ENCODE assay signal across 9 cellular contexts in the genomic region with DNA sequence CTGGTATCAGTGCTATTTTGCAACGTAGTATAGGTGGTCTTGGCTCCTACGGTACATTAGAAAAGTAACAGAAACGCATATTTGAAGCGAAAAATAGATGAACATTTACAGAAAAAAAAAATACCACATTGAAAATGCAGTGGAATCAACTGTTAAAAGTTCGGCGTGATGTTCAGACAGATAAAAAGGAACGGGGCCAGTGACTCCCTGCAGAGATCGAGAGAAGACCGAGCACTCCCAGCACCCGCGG. TPM values are rescaled to one million over a fixed set of nuclear protein-coding genes. Genes with fewer than 3 reads are reported as not detected.
DNase-seq lines count a peak whose midpoint lies in the region; ATAC-seq and TF ChIP-seq lines count a peak whose summit lies in the region.
"Had no signal": no experiment of that assay in that cellular context is flagged by ENCODE, and none has a peak within 500 bp of the region (broad histone marks: within the 10 kb centered on the region; RNA-seq: fewer than 3 reads in every experiment).

No MANE protein-coding gene starts in this region.

- no peak for ATAC-seq in activated CD4-positive, alpha-beta T cell treated with anti-CD3 and anti-CD28 coated beads for 36 hours
- ATAC-seq in left lung: no peak

- DNase-seq in activated CD4-positive, alpha-beta T cell treated with anti-CD3 and anti-CD28 coated beads for 36 hours: no peak
- DNase-seq in activated CD4-positive, alpha-beta T cell treated with anti-CD3 and anti-CD28 coated beads for 1 hour: no peak
- DNase-seq in left lung (no peak), HuH-7 (ENCODE audit: low spot score) (no peak), anterior cingulate cortex (lab: John Stamatoyannopoulos, UW) (no peak)
- DNase-seq in activated effector memory CD4-positive, alpha-beta T cell treated with anti-CD3 and anti-CD28 coated beads, Interleukin-2, amount 50 U/mL, for 16 hours: no peak

- peak overlapping the region; percentile 87 to 95 for H3K4me3 ChIP-seq in left lung

- H3K27ac ChIP-seq in angular gyrus (ENCODE audit: low read depth, low read length) (peak overlapping the region; percentile 85), left lung (peak overlapping the region; percentile 90 to 97), temporal lobe (ENCODE audit: low read depth, low read length) (peak overlapping the region; percentile 75)

- peak overlapping the region; percentile 93 for H3K27ac Mint-ChIP-seq in activated CD4-positive, alpha-beta T cell treated with anti-CD3 and anti-CD28 coated beads for 36 hours

- no peaks in the 10 kb centered on the region for H3K9me3 ChIP-seq in left lung

- peaks cover 0 to 12% of the 10 kb centered on the region in 2 donors for H3K36me3 ChIP-seq in left lung

- peaks cover 19% of the 10 kb centered on the region for H3K4me1 Mint-ChIP-seq in activated CD4-positive, alpha-beta T cell treated with anti-CD3 and anti-CD28 coated beads for 36 hours

- POLR2A ChIA-PET in activated CD4-positive, alpha-beta T cell treated with anti-CD3 and anti-CD28 coated beads for 36 hours (lab: Charles Lee): interaction anchor here (1.6 kb wide), 1 partner anchor 30 kb away, joined by 6 read pairs; no protein-coding TSS in a partner anchor

- H3K4me1 ChIP-seq in left lung: peaks cover 12 to 30% of the 10 kb centered on the region in 2 donors

- H3K27me3 Mint-ChIP-seq in activated CD4-positive, alpha-beta T cell treated with anti-CD3 and anti-CD28 coated beads for 36 hours: no peaks in the 10 kb centered on the region

- intact Hi-C loops in activated CD4-positive, alpha-beta T cell treated with anti-CD3 and anti-CD28 coated beads for 36 hours (cut with DNase I, micrococcal nuclease): loop anchor here (1.0 to 10.0 kb wide), 14 partner anchors 24 to 642 kb away; a partner anchor contains a TSS
- intact Hi-C loops in left lung (cut with DNase I): no loop called here

- H3K27me3 ChIP-seq in left lung: no peaks in the 10 kb centered on the region

- H3K36me3 Mint-ChIP-seq in activated CD4-positive, alpha-beta T cell treated with anti-CD3 and anti-CD28 coated beads for 36 hours (ENCODE audit: low read depth): peaks cover 5% of the 10 kb centered on the region

- TF ChIP-seq CTCF in left lung (IDR thresholded peaks at IDR 0.05): no peak

- CTCF ChIA-PET in activated CD4-positive, alpha-beta T cell treated with anti-CD3 and anti-CD28 coated beads for 36 hours (lab: Charles Lee): interaction anchor here (0.9 to 1.9 kb wide), 5 partner anchors 23 to 434 kb away, joined by 3 to 9 read pairs (median 3); no protein-coding TSS in a partner anchor

- H3K9me3 Mint-ChIP-seq in activated CD4-positive, alpha-beta T cell treated with anti-CD3 and anti-CD28 coated beads for 36 hours (ENCODE audit: low read depth): no peaks in the 10 kb centered on the region

- H3K4me3 Mint-ChIP-seq in activated CD4-positive, alpha-beta T cell treated with anti-CD3 and anti-CD28 coated beads for 36 hours: peak overlapping the region; percentile 83

RNA-seq across cellular contexts. Expression of a gene that starts 0.4 kb away (rescaled TPM):
- total RNA-seq in activated CD4-positive, alpha-beta T cell treated with anti-CD3 and anti-CD28 coated beads for 36 hours: 1 to 10 TPM; 4.7 to 5.0 TPM
- total RNA-seq in left lung: 1 to 10 TPM; 8.1 to 9.5 TPM
- 18.4 TPM for total RNA-seq in temporal lobe

RNA-seq across cellular contexts. Expression of a gene that starts 16.7 kb away (rescaled TPM):
- 1 to 10 TPM in 1 of 2 experiments, under 1 TPM in 1; 0.49 to 1.3 TPM for total RNA-seq in activated CD4-positive, alpha-beta T cell treated with anti-CD3 and anti-CD28 coated beads for 36 hours
- total RNA-seq in left lung (100 to 1,000 TPM; 171 to 283 TPM), temporal lobe (not detected)
- total RNA-seq: subcutaneous adipose tissue had no signal

RNA-seq across cellular contexts. Expression of a gene that starts 45.5 kb away (rescaled TPM):
- total RNA-seq in activated CD4-positive, alpha-beta T cell treated with anti-CD3 and anti-CD28 coated beads for 36 hours: not detected
- total RNA-seq in left lung: 1 to 10 TPM; 1.6 to 4.2 TPM
- total RNA-seq in temporal lobe: under 0.01 TPM
- total RNA-seq: subcutaneous adipose tissue had no signal

Comparison
In these comparisons a context has a peak if more than half of its experiments do, and no peak if none do; other contexts are left out.
1. RNA of a gene that starts 16.7 kb away (total RNA-seq): 171 to 283 TPM in left lung; 0.49 to 1.3 TPM in activated CD4-positive, alpha-beta T cell treated with anti-CD3 and anti-CD28 coated beads for 36 hours and not detected in temporal lobe (single experiment); every median in the first group is over 10 times any median in the second.
2. intact Hi-C loops: an anchor here in activated CD4-positive, alpha-beta T cell treated with anti-CD3 and anti-CD28 coated beads for 36 hours (1.0 to 10.0 kb wide); none called in left lung.
3. Peak in every context shown above with its lines, with median percentiles within 50 percentile points of each other: H3K27ac ChIP-seq.